Comparison of ENCODE assay signal across 9 cellular contexts in genomic region chr9:34546834-34547827, GRCh38. TPM values are rescaled to one million over a fixed set of nuclear protein-coding genes. Genes with fewer than 3 reads are reported as not detected.
DNase-seq lines count a peak whose midpoint lies in the region; TF ChIP-seq lines count a peak whose summit lies in the region.
"Had no signal": no experiment of that assay in that cellular context is flagged by ENCODE, and none has a peak within 500 bp of the region (broad histone marks: within the 10 kb centered on the region; RNA-seq: fewer than 3 reads in every experiment).

No MANE protein-coding gene starts in this region.

- no peaks in the 10 kb centered on the region for H3F3A ChIP-seq in neural cell (ENCODE audit: insufficient read depth, low read length, poor library complexity, severe bottlenecking)

- peak; percentile 79 for TF ChIP-seq CTCF in GM12875 (IDR thresholded peaks at IDR 0.05; ENCODE audit: borderline replicate concordance, insufficient read depth, low read depth, low read length)
- peak; percentile 68 for TF ChIP-seq CTCF in neural cell (IDR thresholded peaks at IDR 0.05; ENCODE audit: poor library complexity, severe bottlenecking)
- TF ChIP-seq CTCF in thyroid gland (IDR thresholded peaks at IDR 0.05) = peak in 5 of 6 experiments; percentile 4 to 57 (median 38)

- H3K9me2 ChIP-seq in neural cell (ENCODE audit: insufficient read depth, low read length) = no peaks in the 10 kb centered on the region

- H3K27ac ChIP-seq in neural cell (ENCODE audit: low read length) = no peak overlapping the region
- no peak overlapping the region for H3K27ac ChIP-seq in thyroid gland

- no peak overlapping the region for H3K4me2 ChIP-seq in neural cell (ENCODE audit: low read length)

- no peaks in the 10 kb centered on the region for H3K79me2 ChIP-seq in neural cell (replicated peaks; ENCODE audit: insufficient read depth, low read length)

- WGBS in thyroid gland, 2 donors = 54 to 60% methylated on average over 14 to 16 of the region's 16 CpGs

- no peaks in the 10 kb centered on the region for H4K20me1 ChIP-seq in neural cell (ENCODE audit: insufficient read depth)

- no peak overlapping the region for H3K4me3 ChIP-seq in GM12875 (ENCODE audit: low read depth, low read length)
- H3K4me3 ChIP-seq in neural cell (ENCODE audit: low read length) = no peak overlapping the region
- no peak overlapping the region for H3K4me3 ChIP-seq in thyroid gland (replicated peaks in 1 of 3)

- no peaks in the 10 kb centered on the region for H3K9me3 ChIP-seq in neural cell (ENCODE audit: low read length)
- no peaks in the 10 kb centered on the region for H3K9me3 ChIP-seq in thyroid gland

- peak; percentile 65 for DNase-seq in 8988T
- peak; percentile 12 for DNase-seq in NCI-H526 treated with DMSO at 0.1 percent for 48 hours (lab: John Stamatoyannopoulos, UW)
- DNase-seq in activated T-cell treated with anti-CD3 and anti-CD28 coated beads for 1 hour (ENCODE audit: low read depth) = peak; percentile 38
- DNase-seq in fibroblast of peridontal ligament (ENCODE audit: extremely low read depth) = peak; percentile 62
- peak; percentile 39 to 51 for DNase-seq in thyroid gland
- DNase-seq in NCI-H510A (lab: John Stamatoyannopoulos, UW) = no peak

- H3K36me3 ChIP-seq in neural cell (ENCODE audit: insufficient read depth, low read length) (no peaks in the 10 kb centered on the region), thyroid gland (no peaks in the 10 kb centered on the region)

- TF ChIP-seq RAD21 in neural cell (conservative IDR thresholded peaks at IDR 0.05) = peak; percentile 71

- H3K4me1 ChIP-seq in thyroid gland = no peaks in the 10 kb centered on the region

- TF ChIP-seq POLR2A in thyroid gland (IDR thresholded peaks at IDR 0.05) = no peak

- no peak overlapping the region for H3K9ac ChIP-seq in neural cell (ENCODE audit: low read length)

- H3K27me3 ChIP-seq in neural cell (ENCODE audit: insufficient read depth, low read depth, low read length) (no peaks in the 10 kb centered on the region), thyroid gland (no peaks in the 10 kb centered on the region)

- no peak for TF ChIP-seq EP300 in neural cell (conservative IDR thresholded peaks at IDR 0.05; ENCODE audit: poor library complexity, severe bottlenecking)

- intact Hi-C loops in thyroid gland (cut with DNase I) = loop anchor here (5.0 kb wide), 1 partner anchor 45 kb away; no protein-coding TSS in a partner anchor

- H2AFZ ChIP-seq in neural cell (ENCODE audit: low read depth, low read length) = no peak overlapping the region

TF ChIP-seq in neural cell, 6 proteins besides CTCF, POLR2A, EP300 and RAD21:
- peak; percentile 17 for TF ChIP-seq POLR2AphosphoS5 (IDR thresholded peaks at IDR 0.05)
- peak; percentile 76 for TF ChIP-seq SMC3 (conservative IDR thresholded peaks at IDR 0.05; ENCODE audit: poor library complexity)
- no peak for TF ChIP-seq EZH2 (IDR thresholded peaks at IDR 0.05; ENCODE audit: borderline replicate concordance, insufficient read depth, low read length, poor library complexity, severe bottlenecking)
- TF ChIP-seq MXI1 (conservative IDR thresholded peaks at IDR 0.05; ENCODE audit: poor library complexity, severe bottlenecking) = peak; percentile 20

RNA-seq across cellular contexts. Expression of gene ENHO, which starts 24.3 kb away (rescaled TPM):
- 163 and 172 TPM in 2 replicates for polyA plus RNA-seq in neural cell
- polyA minus RNA-seq in neural cell = 46.8 and 61.8 TPM in 2 replicates
- not detected for total RNA-seq in thyroid gland

RNA-seq across cellular contexts. Expression of gene CNTFR, which starts 42.4 kb away (rescaled TPM):
- 19.0 and 20.7 TPM in 2 replicates for polyA plus RNA-seq in neural cell
- 25.4 and 27.0 TPM in 2 replicates for polyA minus RNA-seq in neural cell
- total RNA-seq in thyroid gland = 10 to 100 TPM in 3 of 4 donors, 1 to 10 TPM in 1; 8.6 to 17.3 (median 14.1) TPM
- total RNA-seq: mononuclear cell had no signal
